In genomic region chrX:44544036-44544435, GRCh38 we compare ENCODE assay signal across 1 cellular context.
TF ChIP-seq lines count a peak whose summit lies in the region.

No MANE protein-coding gene starts in this region.

TF ChIP-seq in K562, 482 proteins besides CTCF, POLR2A, EP300 and RAD21:
- TF ChIP-seq MGA (IDR thresholded peaks at IDR 0.05) (no peak), MAZ (CRISPR knock-in tag; conservative IDR thresholded peaks at IDR 0.05 in 1 of 2, IDR thresholded peaks at IDR 0.05 in 1 of 2) (no peak), NUFIP1 (IDR thresholded peaks at IDR 0.05; ENCODE audit: partially characterized antibody) (no peak), ZNF707 (CRISPR knock-in tag; conservative IDR thresholded peaks at IDR 0.05) (no peak), GTF2A2 (tag; IDR thresholded peaks at IDR 0.05) (no peak), MAX (CRISPR knock-in tag; IDR thresholded peaks at IDR 0.05) (no peak)
TF ChIP-seq in K562: peak in this region for 0.
